ENCODE assay signal across 36 cellular contexts in genomic region chr15:88231909-88232308, GRCh38. TPM values are rescaled to one million over a fixed set of nuclear protein-coding genes. Genes with fewer than 3 reads are reported as not detected.
"Had no signal": no experiment of that assay in that cellular context is flagged by ENCODE, and none has a peak within 500 bp of the region (broad histone marks: within the 10 kb centered on the region; RNA-seq: fewer than 3 reads in every experiment).

No MANE protein-coding gene starts in this region.

- H3K27me3 ChIP-seq: ascending aorta, brain microvascular endothelial cell, breast epithelium had no signal

- H3K4me1 Mint-ChIP-seq: activated B cell treated with CpG ODN at 0.5 μM for 24 hours; activated CD4-positive, alpha-beta T cell treated with anti-CD3 and anti-CD28 coated beads, Interleukin-2, amount 10 ng/mL, durations not matched to agents 24 days and 14 days; activated naive CD8-positive, alpha-beta T cell treated with anti-CD3 and anti-CD28 coated beads, Interleukin-2, amount 10 ng/mL, durations not matched to agents 7 days and 5 days; activated naive CD8-positive, alpha-beta T cell treated with anti-CD3 and anti-CD28 coated beads, Interleukin-2, amount 50 U/mL, for 24 hours; activated T-helper 17 cell treated with anti-CD3 and anti-CD28 coated beads, Interleukin-2, amount 50 U/mL, for 72 hours had no signal

- H3K27ac Mint-ChIP-seq: activated B cell treated with CpG ODN at 0.5 μM for 24 hours; activated CD4-positive, alpha-beta memory T cell treated with anti-CD3 and anti-CD28 coated beads for 36 hours; activated CD4-positive, alpha-beta T cell treated with anti-CD3 and anti-CD28 coated beads, Interleukin-2, amount 10 ng/mL, durations not matched to agents 24 days and 14 days; activated CD8-positive, alpha-beta T cell treated with anti-CD3 and anti-CD28 coated beads for 36 hours; activated naive CD4-positive, alpha-beta T cell treated with anti-CD3 and anti-CD28 coated beads for 36 hours; activated naive CD4-positive, alpha-beta T cell treated with anti-CD3 and anti-CD28 coated beads, Interleukin-2, amount 50 U/mL, for 72 hours; activated naive CD8-positive, alpha-beta T cell treated with anti-CD3 and anti-CD28 coated beads, Interleukin-2, amount 10 ng/mL, durations not matched to agents 7 days and 5 days; activated naive CD8-positive, alpha-beta T cell treated with anti-CD3 and anti-CD28 coated beads, Interleukin-2, amount 50 U/mL, for 24 hours; activated T-cell treated with anti-CD3 and anti-CD28 coated beads, Interleukin-2, amount 50 U/mL, for 72 hours; activated T-helper 1 cell treated with anti-CD3 and anti-CD28 coated beads, Interleukin-12 subunit alpha, Interleukin-12 subunit beta, Interleukin-2, Interleukin-4 antibody, amounts not matched to agents 30 ng/mL and 10 ng/mL and 1 ng/mL, durations not matched to agents 14 hours and 24 hours and 36 hours; activated T-helper 17 cell treated with anti-CD3 and anti-CD28 coated beads, Interleukin-2, amount 50 U/mL, for 72 hours; T-helper 1 cell treated with Interleukin-12 subunit alpha and Interleukin-12 subunit beta and Interleukin-4 antibody, amounts not matched to agents 30 μg/mL and 1 μg/mL, for 36 hours; T-helper 2 cell treated with Interferon-gamma antibody and Interleukin-4, amounts not matched to agents 5 μg/mL and 100 μg/mL, for 36 hours had no signal

- H3K4me3 Mint-ChIP-seq: activated B cell treated with CpG ODN at 0.5 μM for 24 hours; activated CD4-positive, alpha-beta memory T cell treated with anti-CD3 and anti-CD28 coated beads for 36 hours; activated CD4-positive, alpha-beta T cell treated with anti-CD3 and anti-CD28 coated beads, Interleukin-2, amount 10 ng/mL, durations not matched to agents 24 days and 14 days; activated CD8-positive, alpha-beta T cell treated with anti-CD3 and anti-CD28 coated beads for 36 hours; activated naive CD4-positive, alpha-beta T cell treated with anti-CD3 and anti-CD28 coated beads for 36 hours; activated naive CD8-positive, alpha-beta T cell treated with anti-CD3 and anti-CD28 coated beads, Interleukin-2, amount 10 ng/mL, durations not matched to agents 7 days and 5 days; activated naive CD8-positive, alpha-beta T cell treated with anti-CD3 and anti-CD28 coated beads, Interleukin-2, amount 50 U/mL, for 24 hours; activated T-cell treated with anti-CD3 and anti-CD28 coated beads, Interleukin-2, amount 50 U/mL, for 4 hours; activated T-cell treated with anti-CD3 and anti-CD28 coated beads, Interleukin-2, amount 50 U/mL, for 72 hours; activated T-helper 1 cell treated with anti-CD3 and anti-CD28 coated beads, Interleukin-12 subunit alpha, Interleukin-12 subunit beta, Interleukin-2, Interleukin-4 antibody, amounts not matched to agents 30 ng/mL and 10 ng/mL and 1 ng/mL, durations not matched to agents 14 hours and 24 hours and 36 hours; activated T-helper 17 cell treated with anti-CD3 and anti-CD28 coated beads, Interleukin-2, amount 50 U/mL, for 72 hours; T-helper 1 cell treated with Interleukin-12 subunit alpha and Interleukin-12 subunit beta and Interleukin-4 antibody, amounts not matched to agents 30 μg/mL and 1 μg/mL, for 36 hours; T-helper 2 cell treated with Interferon-gamma antibody and Interleukin-4, amounts not matched to agents 5 μg/mL and 100 μg/mL, for 36 hours had no signal

- ATAC-seq: activated CD8-positive, alpha-beta T cell treated with anti-CD3 and anti-CD28 coated beads for 36 hours; activated naive CD4-positive, alpha-beta T cell treated with anti-CD3 and anti-CD28 coated beads, Interleukin-2, amount 50 U/mL, for 72 hours; activated naive CD8-positive, alpha-beta T cell treated with anti-CD3 and anti-CD28 coated beads, Interleukin-2, amount 50 U/mL, for 24 hours; activated T-cell treated with anti-CD3 and anti-CD28 coated beads, Interleukin-2, amount 50 U/mL, for 4 hours; activated T-cell treated with anti-CD3 and anti-CD28 coated beads, Interleukin-2, amount 50 U/mL, for 72 hours; activated T-helper 17 cell treated with anti-CD3 and anti-CD28 coated beads, Interleukin-2, amount 50 U/mL, for 72 hours had no signal

- H3K27ac ChIP-seq: ascending aorta, brain microvascular endothelial cell, breast epithelium, VCaP had no signal

- DNase-seq: activated B cell treated with CpG ODN at 0.5 μM for 24 hours; activated CD4-positive, alpha-beta memory T cell treated with anti-CD3 and anti-CD28 coated beads for 36 hours; activated CD4-positive, alpha-beta T cell treated with anti-CD3 and anti-CD28 coated beads for 4 hours; activated CD4-positive, alpha-beta T cell treated with anti-CD3 and anti-CD28 coated beads, Interleukin-2, amount 10 ng/mL, durations not matched to agents 24 days and 14 days; activated CD4-positive, alpha-beta T cell treated with anti-CD3 and anti-CD28 coated beads, Interleukin-2, amount 50 U/mL, for 1 hour; activated CD4-positive, alpha-beta T cell treated with anti-CD3 and anti-CD28 coated beads, Interleukin-2, amount 50 U/mL, for 4 hours; activated CD4-positive, CD25-positive, alpha-beta regulatory T cell treated with anti-CD3 and anti-CD28 coated beads, Interleukin-2, amount 50 U/mL, for 72 hours; activated CD8-positive, alpha-beta memory T cell treated with anti-CD3 and anti-CD28 coated beads, Interleukin-2, amount 50 U/mL, for 4 hours; activated CD8-positive, alpha-beta T cell treated with anti-CD3 and anti-CD28 coated beads for 36 hours; activated gamma-delta T cell treated with Interleukin-2 at 50 U/mL for 16 hours; activated naive CD4-positive, alpha-beta T cell; activated naive CD4-positive, alpha-beta T cell treated with anti-CD3 and anti-CD28 coated beads for 36 hours; activated naive CD4-positive, alpha-beta T cell treated with anti-CD3 and anti-CD28 coated beads, Interleukin-2, amount 50 U/mL, for 16 hours; activated naive CD8-positive, alpha-beta T cell treated with anti-CD3 and anti-CD28 coated beads, Interleukin-2, amount 10 ng/mL, durations not matched to agents 7 days and 5 days; activated naive CD8-positive, alpha-beta T cell treated with anti-CD3 and anti-CD28 coated beads, Interleukin-2, amount 50 U/mL, for 24 hours; activated T-cell treated with anti-CD3 and anti-CD28 coated beads for 4 hours; activated T-cell treated with anti-CD3 and anti-CD28 coated beads, Interleukin-2, amount 50 U/mL, for 1 hour; activated T-cell treated with anti-CD3 and anti-CD28 coated beads, Interleukin-2, amount 50 U/mL, for 4 hours; activated T-cell treated with anti-CD3 and anti-CD28 coated beads, Interleukin-2, amount 50 U/mL, for 72 hours; amygdala; anterior cingulate cortex; brain microvascular endothelial cell; central memory CD4-positive, alpha-beta T cell; SW 1271; T-helper 1 cell; T-helper 2 cell; T-helper 9 cell had no signal

- H3K36me3 ChIP-seq: brain microvascular endothelial cell, breast epithelium had no signal

- H3K36me3 Mint-ChIP-seq: activated CD4-positive, alpha-beta memory T cell treated with anti-CD3 and anti-CD28 coated beads for 36 hours; activated naive CD4-positive, alpha-beta T cell treated with anti-CD3 and anti-CD28 coated beads, Interleukin-2, amount 50 U/mL, for 72 hours; activated naive CD8-positive, alpha-beta T cell treated with anti-CD3 and anti-CD28 coated beads, Interleukin-2, amount 10 ng/mL, durations not matched to agents 7 days and 5 days had no signal

- H3K4me3 ChIP-seq: ascending aorta, breast epithelium had no signal

- H3K9me3 Mint-ChIP-seq: activated B cell treated with CpG ODN at 0.5 μM for 24 hours; activated CD4-positive, alpha-beta memory T cell treated with anti-CD3 and anti-CD28 coated beads for 36 hours; activated CD4-positive, alpha-beta T cell treated with anti-CD3 and anti-CD28 coated beads, Interleukin-2, amount 10 ng/mL, durations not matched to agents 24 days and 14 days; activated CD8-positive, alpha-beta T cell treated with anti-CD3 and anti-CD28 coated beads for 36 hours; activated naive CD4-positive, alpha-beta T cell treated with anti-CD3 and anti-CD28 coated beads for 36 hours; activated naive CD4-positive, alpha-beta T cell treated with anti-CD3 and anti-CD28 coated beads, Interleukin-2, amount 50 U/mL, for 72 hours; activated naive CD8-positive, alpha-beta T cell treated with anti-CD3 and anti-CD28 coated beads, Interleukin-2, amount 10 ng/mL, durations not matched to agents 7 days and 5 days; activated naive CD8-positive, alpha-beta T cell treated with anti-CD3 and anti-CD28 coated beads, Interleukin-2, amount 50 U/mL, for 24 hours; activated T-cell treated with anti-CD3 and anti-CD28 coated beads, Interleukin-2, amount 50 U/mL, for 4 hours; activated T-cell treated with anti-CD3 and anti-CD28 coated beads, Interleukin-2, amount 50 U/mL, for 72 hours; activated T-helper 1 cell treated with anti-CD3 and anti-CD28 coated beads, Interleukin-12 subunit alpha, Interleukin-12 subunit beta, Interleukin-2, Interleukin-4 antibody, amounts not matched to agents 30 ng/mL and 10 ng/mL and 1 ng/mL, durations not matched to agents 14 hours and 24 hours and 36 hours; activated T-helper 17 cell treated with anti-CD3 and anti-CD28 coated beads, Interleukin-2, amount 50 U/mL, for 72 hours; T-helper 1 cell treated with Interleukin-12 subunit alpha and Interleukin-12 subunit beta and Interleukin-4 antibody, amounts not matched to agents 30 μg/mL and 1 μg/mL, for 36 hours; T-helper 2 cell treated with Interferon-gamma antibody and Interleukin-4, amounts not matched to agents 5 μg/mL and 100 μg/mL, for 36 hours had no signal

- H3K4me1 ChIP-seq: breast epithelium had no signal

- H3K9me3 ChIP-seq: ascending aorta, breast epithelium had no signal

RNA-seq across cellular contexts. Expression of gene NTRK3, which starts 24.6 kb away (rescaled TPM):
- total RNA-seq: activated B cell treated with CpG ODN at 0.5 μM for 24 hours; activated CD8-positive, alpha-beta memory T cell treated with anti-CD3 and anti-CD28 coated beads for 36 hours; activated CD8-positive, alpha-beta T cell treated with anti-CD3 and anti-CD28 coated beads for 36 hours; activated naive CD8-positive, alpha-beta T cell treated with anti-CD3 and anti-CD28 coated beads, Interleukin-2, amount 10 ng/mL, durations not matched to agents 7 days and 5 days had no signal
